In genomic region chr10:25038303-25038702, GRCh38 we compare ENCODE assay signal across 30 cellular contexts. TPM values are rescaled to one million over a fixed set of nuclear protein-coding genes. Genes with fewer than 3 reads are reported as not detected.
"Had no signal": no experiment of that assay in that cellular context is flagged by ENCODE, and none has a peak within 500 bp of the region (broad histone marks: within the 10 kb centered on the region; RNA-seq: fewer than 3 reads in every experiment).

No MANE protein-coding gene starts in this region.

- H3K27ac ChIP-seq: epithelial cell of prostate, esophagus squamous epithelium, gastroesophageal sphincter, heart right ventricle, WERI-Rb-1 had no signal

- DNase-seq: activated B cell treated with CpG ODN at 0.5 μM for 24 hours; activated CD4-positive, alpha-beta memory T cell treated with anti-CD3 and anti-CD28 coated beads, Interleukin-2, amount 10 ng/mL, durations not matched to agents 7 days and 5 days; activated CD4-positive, alpha-beta T cell treated with anti-CD3 and anti-CD28 coated beads for 48 hours; activated CD4-positive, alpha-beta T cell treated with anti-CD3 and anti-CD28 coated beads, Interleukin-2, amount 50 U/mL, for 4 hours; activated CD8-positive, alpha-beta memory T cell treated with anti-CD3 and anti-CD28 coated beads, Interleukin-2, amount 50 U/mL, for 48 hours; activated gamma-delta T cell; activated naive CD4-positive, alpha-beta T cell treated with anti-CD3 and anti-CD28 coated beads, Interleukin-2, amount 50 U/mL, for 16 hours; activated naive CD4-positive, alpha-beta T cell treated with Interleukin-2 at 50 U/mL for 16 hours; activated T-cell treated with anti-CD3 and anti-CD28 coated beads for 4 hours; activated T-cell treated with anti-CD3 and anti-CD28 coated beads, Interleukin-2, amount 50 U/mL, for 24 hours; activated T-cell treated with anti-CD3 and anti-CD28 coated beads, Interleukin-2, amount 50 U/mL, for 72 hours; amniotic stem cell; anterior cingulate cortex; caudate nucleus; cortex of kidney; dermis blood vessel endothelial cell; effector CD4-positive, alpha-beta T cell; effector memory CD8-positive, alpha-beta T cell; esophagus squamous epithelium; foreskin melanocyte; heart right ventricle; T-helper 1 cell; T-helper 17 cell; T1000; WERI-Rb-1 had no signal

- H3K9me3 ChIP-seq: esophagus squamous epithelium, gastroesophageal sphincter, heart right ventricle had no signal

- ATAC-seq: activated CD4-positive, CD25-positive, alpha-beta regulatory T cell treated with anti-CD3 and anti-CD28 coated beads, Interleukin-2, amount 50 U/mL, for 24 hours; activated T-cell treated with anti-CD3 and anti-CD28 coated beads, Interleukin-2, amount 50 U/mL, for 72 hours; effector memory CD8-positive, alpha-beta T cell; gastroesophageal sphincter; heart right ventricle; T-helper 17 cell had no signal

- FAIRE-seq: colon had no signal

- H3K4me3 ChIP-seq: esophagus squamous epithelium, gastroesophageal sphincter, heart right ventricle had no signal

- H3K4me1 ChIP-seq: esophagus squamous epithelium, gastroesophageal sphincter had no signal

- H3K36me3 ChIP-seq: esophagus squamous epithelium, gastroesophageal sphincter, heart right ventricle, WERI-Rb-1 had no signal

- H3K27me3 ChIP-seq: esophagus squamous epithelium, gastroesophageal sphincter, heart right ventricle had no signal

RNA-seq across cellular contexts. Expression of gene ENKUR, which starts 22.3 kb away (rescaled TPM):
- total RNA-seq: activated B cell treated with CpG ODN at 0.5 μM for 24 hours; activated CD4-positive, alpha-beta memory T cell treated with anti-CD3 and anti-CD28 coated beads, Interleukin-2, amount 10 ng/mL, durations not matched to agents 7 days and 5 days; activated T-cell treated with anti-CD3 and anti-CD28 coated beads, Interleukin-2, amount 50 U/mL, for 72 hours; glomerular endothelial cell; heart right ventricle had no signal
